8 cellular contexts compared by ENCODE assay signal in the genomic region with DNA sequence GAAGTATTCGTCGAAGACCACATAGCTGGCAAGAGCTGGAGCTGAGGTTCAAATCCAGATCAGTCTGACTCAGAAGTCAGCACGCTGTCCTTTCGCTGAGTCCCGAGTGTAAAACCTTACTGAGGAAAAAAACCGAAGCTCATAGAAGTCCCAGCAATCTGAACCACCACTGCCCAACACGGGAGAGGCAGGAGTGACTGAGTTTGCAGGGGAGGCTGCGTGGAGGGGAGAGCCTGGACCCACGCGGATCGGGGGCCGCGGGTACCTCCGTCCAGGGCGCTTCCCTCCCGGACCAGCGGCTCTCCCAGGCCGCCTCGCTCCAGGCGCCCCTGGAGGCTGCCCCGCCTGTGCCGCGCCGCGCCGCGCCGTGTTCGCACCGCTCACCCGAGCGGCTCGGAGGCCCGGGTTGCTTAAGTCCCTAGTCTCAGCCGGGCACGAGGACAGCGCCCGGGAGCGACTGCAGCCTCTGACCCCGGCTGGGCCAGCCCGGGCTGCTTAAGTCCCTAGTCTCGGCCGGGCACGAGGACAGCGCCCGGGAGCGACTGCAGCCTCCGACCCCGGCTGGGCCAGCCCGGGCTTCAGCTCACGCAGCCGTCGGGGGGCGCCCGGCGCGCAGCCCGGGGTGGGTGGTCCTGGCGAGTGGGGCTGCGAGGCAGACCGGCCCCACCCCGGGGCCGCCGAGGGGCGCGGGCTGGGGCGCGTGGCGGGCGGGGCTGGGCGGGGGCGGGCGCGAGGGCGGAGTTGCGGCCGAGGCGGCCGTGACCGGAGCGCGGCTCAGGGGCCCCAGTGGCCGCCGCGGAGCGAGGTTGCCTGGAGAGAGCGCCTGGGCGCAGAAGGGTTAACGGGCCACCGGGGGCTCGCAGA. TPM values are rescaled to one million over a fixed set of nuclear protein-coding genes. Genes with fewer than 3 reads are reported as not detected.
DNase-seq lines count a peak whose midpoint lies in the region; ATAC-seq and TF ChIP-seq lines count a peak whose summit lies in the region.

A gene (plus strand): TSS at position 777 of the 864 bp plus-strand sequence. CDS start 2,881 bp downstream, outside the sequence.

- no peaks in the 10 kb centered on the region for H4K20me1 ChIP-seq in GM23248 (ENCODE audit: insufficient read depth)

- peaks cover 52% of the 10 kb centered on the region for H3K4me1 Mint-ChIP-seq in nephron progenitor cell

- peak; percentile 68 for ATAC-seq in foreskin keratinocyte

- WGBS in GM23248 (ENCODE audit: low coverage in 1 of 2, low lambda C conversion rate in 2 of 2, missing lambda C conversion rate in 2 of 2), 2 experiments: 2 to 3% methylated on average over 22 to 69 of the region's 91 CpGs

- H2AFZ ChIP-seq in GM23248: peak within 1 kb of the TSS; percentile 57

- H3K27ac ChIP-seq in GM23248 (peak within 1 kb of the TSS; percentile 86), foreskin keratinocyte (no peak within 1 kb of the TSS)

- H3K27me3 Mint-ChIP-seq in nephron progenitor cell (ENCODE audit: low read depth, poor library complexity): peaks cover 22% of the 10 kb centered on the region

- H3K27me3 ChIP-seq in GM23248 (replicated peaks; ENCODE audit: insufficient read depth) (no peaks in the 10 kb centered on the region), foreskin keratinocyte (peaks cover 7% of the 10 kb centered on the region)

- H3K9me3 ChIP-seq in GM23248 (ENCODE audit: low read depth): no peaks in the 10 kb centered on the region

- in situ Hi-C loops in Caki2 (cut with HindIII; ENCODE audit: low pct_unique_long_range_greater_than_20kb, low sequenced_read_pairs): no loop called here
- in situ Hi-C loops in GM23248 (cut with MboI): no loop called here

- TF ChIP-seq CTCF in foreskin keratinocyte (conservative IDR thresholded peaks at IDR 0.05): peak; percentile 42
- no peak for TF ChIP-seq CTCF in nephron progenitor cell (IDR thresholded peaks at IDR 0.05)

- H3K4me2 ChIP-seq in GM23248 (ENCODE audit: unreplicated experiment): peak within 1 kb of the TSS; percentile 85

- no peaks in the 10 kb centered on the region for H3K36me3 ChIP-seq in GM23248 (ENCODE audit: low read depth)

- H3K27ac Mint-ChIP-seq in nephron progenitor cell: no peak within 1 kb of the TSS

- no peaks in the 10 kb centered on the region for H3K9me2 ChIP-seq in GM23248 (ENCODE audit: insufficient read depth)

- no peaks in the 10 kb centered on the region for H3K9me3 Mint-ChIP-seq in nephron progenitor cell

- H3K79me2 ChIP-seq in GM23248 (ENCODE audit: insufficient read depth): no peaks in the 10 kb centered on the region

- DNase-seq in Caki2 (ENCODE audit: low read depth) (peak; percentile 80), GM23248 (peak; percentile 90), NCI-H226 (peak; percentile 67), foreskin keratinocyte (peak in 1 of 2 donors; percentile 56), nephron progenitor cell (peak; percentile 77), occipital lobe (lab: John Stamatoyannopoulos, UW) (no peak), amniotic stem cell (lab: John Stamatoyannopoulos, UW) (no peak)
- DNase-seq in activated T-cell treated with anti-CD3 and anti-CD28 coated beads, Interleukin-2, amount 50 U/mL, for 48 hours: peak; percentile 54 to 65

- H3F3A ChIP-seq in GM23248 (ENCODE audit: insufficient read depth): peaks cover 28% of the 10 kb centered on the region

- no peaks in the 10 kb centered on the region for H3K36me3 Mint-ChIP-seq in nephron progenitor cell (ENCODE audit: low read depth)

- peak within 1 kb of the TSS; percentile 70 for H3K4me3 ChIP-seq in GM23248

- peaks cover 37% of the 10 kb centered on the region for H3K4me1 ChIP-seq in GM23248 (ENCODE audit: insufficient read depth)
- H3K4me1 ChIP-seq in foreskin keratinocyte: no peaks in the 10 kb centered on the region

- peak within 1 kb of the TSS; percentile 79 for H3K4me3 Mint-ChIP-seq in nephron progenitor cell

- peak within 1 kb of the TSS; percentile 85 for H3K9ac ChIP-seq in GM23248

RNA-seq across cellular contexts. Expression of the gene that starts here (rescaled TPM):
- total RNA-seq in Caki2 (2014; rRNA removed; shearing (Covaris generic); ENCODE audit: low replicate concordance): 1.6 and 2.7 TPM in 2 replicates
- total RNA-seq in GM23248 (2014; rRNA removed; shearing (Covaris generic)): 27.6 and 27.9 TPM in 2 replicates
- polyA plus RNA-seq in GM23248 (2016; fragmentation: Nextera tagmentation; extraction: Ambion mirVana) (45.4 TPM in 2 replicates), foreskin keratinocyte (1.3 and 2.1 TPM in 2 replicates)
- total RNA-seq in foreskin keratinocyte (0.65 and 1.6 TPM in 2 replicates), occipital lobe (0.31 TPM)

Comparison
In these comparisons a context has a peak if more than half of its experiments do, and no peak if none do; other contexts are left out.
1. RNA of the gene that starts here (polyA plus RNA-seq): 45.4 TPM in GM23248; 1.3 to 2.1 TPM in foreskin keratinocyte; every median in the first group is over 10 times any median in the second.
2. DNase-seq: peak in Caki2 (single experiment), GM23248 (single experiment), NCI-H226 (single experiment), activated T-cell treated with anti-CD3 and anti-CD28 coated beads, Interleukin-2, amount 50 U/mL, for 48 hours (2 of 2) and nephron progenitor cell (single experiment); none in occipital lobe (single experiment) and amniotic stem cell (single experiment).